Comparison of ENCODE assay signal across 1 cellular context in the genomic region with DNA sequence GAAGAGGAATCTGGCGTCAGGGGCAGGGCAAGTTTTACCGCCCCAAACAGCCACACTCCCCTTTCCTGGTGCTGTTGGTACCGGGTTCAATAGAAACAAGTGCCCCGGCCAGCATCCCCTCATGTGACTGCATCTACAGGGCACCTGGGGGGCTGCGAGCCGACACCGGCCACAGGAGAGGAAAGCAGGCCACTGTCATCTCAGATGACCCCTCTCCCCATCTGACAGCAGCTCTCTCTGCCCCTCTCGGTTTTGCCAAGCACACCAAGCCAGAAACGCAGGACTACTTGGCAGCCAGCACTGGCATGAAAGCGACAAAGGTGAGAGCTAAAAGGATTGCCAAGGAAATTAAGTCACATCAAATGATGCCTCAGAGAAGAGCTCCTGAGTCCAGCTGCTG.
TF ChIP-seq lines count a peak whose summit lies in the region.

No MANE protein-coding gene starts in this region.

TF ChIP-seq in IMR-90, 13 proteins besides CTCF, POLR2A, EP300 and RAD21:
- TF ChIP-seq, protein P1, sequence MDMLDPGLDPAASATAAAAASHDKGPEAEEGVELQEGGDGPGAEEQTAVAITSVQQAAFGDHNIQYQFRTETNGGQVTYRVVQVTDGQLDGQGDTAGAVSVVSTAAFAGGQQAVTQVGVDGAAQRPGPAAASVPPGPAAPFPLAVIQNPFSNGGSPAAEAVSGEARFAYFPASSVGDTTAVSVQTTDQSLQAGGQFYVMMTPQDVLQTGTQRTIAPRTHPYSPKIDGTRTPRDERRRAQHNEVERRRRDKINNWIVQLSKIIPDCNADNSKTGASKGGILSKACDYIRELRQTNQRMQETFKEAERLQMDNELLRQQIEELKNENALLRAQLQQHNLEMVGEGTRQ (IDR thresholded peaks at IDR 0.05; ENCODE audit: low read depth, low read length) = no peak
- TF ChIP-seq SMC3 (IDR thresholded peaks at IDR 0.05; ENCODE audit: low read depth, low read length) = no peak
